In the genomic region with DNA sequence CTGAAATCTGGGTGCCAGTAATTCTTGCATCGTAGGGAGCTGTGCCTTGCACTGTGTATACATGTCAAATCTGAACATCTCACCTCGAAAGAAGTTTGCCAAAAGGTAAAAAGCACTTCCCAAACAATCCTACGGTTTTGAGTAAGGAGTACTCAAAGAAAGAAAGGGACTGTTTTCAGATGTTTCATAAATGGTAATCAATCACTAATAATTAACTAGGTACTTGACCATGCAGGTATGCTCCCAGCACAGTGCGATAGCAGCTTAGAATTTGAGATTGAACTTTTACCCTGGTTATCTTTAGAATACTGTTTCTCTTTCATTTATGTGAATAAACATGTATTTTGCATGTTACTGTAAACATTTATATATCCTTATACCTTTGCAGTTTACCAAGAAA, we compare ENCODE assay signal across 17 cellular contexts.
"Had no signal": no experiment of that assay in that cellular context is flagged by ENCODE, and none has a peak within 500 bp of the region (broad histone marks: within the 10 kb centered on the region; RNA-seq: fewer than 3 reads in every experiment).

No MANE protein-coding gene starts in this region.

- H3K27me3 Mint-ChIP-seq: activated CD8-positive, alpha-beta memory T cell treated with anti-CD3 and anti-CD28 coated beads, Interleukin-2, amount 10 ng/mL, durations not matched to agents 7 days and 5 days; activated naive CD4-positive, alpha-beta T cell treated with anti-CD3 and anti-CD28 coated beads, Interleukin-2, amount 10 ng/mL, durations not matched to agents 7 days and 5 days; brain; central memory CD8-positive, alpha-beta T cell had no signal

- H3K9me3 ChIP-seq: gastrocnemius medialis, lower lobe of right lung, right atrium auricular region, transverse colon had no signal

- H3K27ac Mint-ChIP-seq: activated CD8-positive, alpha-beta memory T cell treated with anti-CD3 and anti-CD28 coated beads, Interleukin-2, amount 10 ng/mL, durations not matched to agents 7 days and 5 days; activated naive CD4-positive, alpha-beta T cell treated with anti-CD3 and anti-CD28 coated beads, Interleukin-2, amount 10 ng/mL, durations not matched to agents 7 days and 5 days; mesothelial cell of epicardium; T-helper 2 cell treated with Interferon-gamma antibody and Interleukin-4, amounts not matched to agents 5 μg/mL and 100 μg/mL, for 36 hours had no signal

- H3K36me3 Mint-ChIP-seq: brain, mesothelial cell of epicardium had no signal

- H3K36me3 ChIP-seq: gastrocnemius medialis, lower lobe of right lung, right atrium auricular region, transverse colon had no signal

- H3K9me3 Mint-ChIP-seq: activated naive CD4-positive, alpha-beta T cell treated with anti-CD3 and anti-CD28 coated beads, Interleukin-2, amount 10 ng/mL, durations not matched to agents 7 days and 5 days; brain; central memory CD8-positive, alpha-beta T cell; mesothelial cell of epicardium; T-helper 2 cell treated with Interferon-gamma antibody and Interleukin-4, amounts not matched to agents 5 μg/mL and 100 μg/mL, for 36 hours had no signal

- H3K27me3 ChIP-seq: gastrocnemius medialis, right atrium auricular region, transverse colon had no signal

- H3K27ac ChIP-seq: gastrocnemius medialis, lower lobe of right lung, right atrium auricular region, transverse colon had no signal

- ATAC-seq: activated CD4-positive, CD25-positive, alpha-beta regulatory T cell treated with anti-CD3 and anti-CD28 coated beads, Interleukin-2, amount 50 U/mL, for 24 hours; activated CD8-positive, alpha-beta memory T cell treated with anti-CD3 and anti-CD28 coated beads, Interleukin-2, amount 10 ng/mL, durations not matched to agents 7 days and 5 days; gastrocnemius medialis had no signal

- H3K4me3 Mint-ChIP-seq: activated CD8-positive, alpha-beta memory T cell treated with anti-CD3 and anti-CD28 coated beads, Interleukin-2, amount 10 ng/mL, durations not matched to agents 7 days and 5 days; activated naive CD4-positive, alpha-beta T cell treated with anti-CD3 and anti-CD28 coated beads, Interleukin-2, amount 10 ng/mL, durations not matched to agents 7 days and 5 days; brain; central memory CD8-positive, alpha-beta T cell; mesothelial cell of epicardium; T-helper 2 cell treated with Interferon-gamma antibody and Interleukin-4, amounts not matched to agents 5 μg/mL and 100 μg/mL, for 36 hours had no signal

- DNase-seq: activated CD8-positive, alpha-beta memory T cell treated with anti-CD3 and anti-CD28 coated beads, Interleukin-2, amount 10 ng/mL, durations not matched to agents 7 days and 5 days; activated naive CD4-positive, alpha-beta T cell treated with anti-CD3 and anti-CD28 coated beads, Interleukin-2, amount 10 ng/mL, durations not matched to agents 7 days and 5 days; amniotic stem cell; cortex of kidney; effector memory CD4-positive, alpha-beta T cell; gastrocnemius medialis; lower lobe of right lung; stimulated activated naive CD4-positive, alpha-beta T cell; substantia nigra; transverse colon had no signal

- H3K4me3 ChIP-seq: gastrocnemius medialis, lower lobe of right lung, right atrium auricular region, smooth muscle cell, transverse colon had no signal
